Comparison of ENCODE assay signal across 2 cellular contexts in the genomic region with DNA sequence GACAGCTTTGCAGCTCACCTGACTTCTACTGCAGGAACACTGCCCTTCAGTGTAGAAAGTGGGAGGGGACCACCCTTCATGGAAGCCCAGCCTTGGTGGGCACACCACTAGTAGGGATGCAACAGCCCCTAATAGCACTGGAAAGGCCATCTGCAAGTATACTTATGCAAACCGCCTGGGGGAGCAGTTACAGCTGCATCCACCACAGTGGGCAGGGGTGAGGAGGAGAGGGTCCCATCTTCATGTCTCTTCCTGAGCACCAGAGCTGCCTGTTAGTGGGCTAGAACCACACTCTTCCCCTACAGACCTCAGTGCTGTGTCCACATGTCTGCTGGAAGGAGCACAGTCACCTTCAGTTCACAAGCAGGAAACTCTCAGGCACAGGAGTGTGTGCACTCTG.
A peak's percentile ranks its signal among the peaks of the same experiment; 100 is the strongest.
TF ChIP-seq lines count a peak whose summit lies in the region.

No MANE protein-coding gene starts in this region.

TF ChIP-seq in HepG2, 621 proteins besides CTCF, POLR2A, EP300 and RAD21 (continued from another document):
- TF ChIP-seq SNAPC2 (CRISPR knock-in tag; IDR thresholded peaks at IDR 0.05) (no peak), ZNF20 (CRISPR knock-in tag; IDR thresholded peaks at IDR 0.05) (no peak), ZSCAN25 (CRISPR knock-in tag; IDR thresholded peaks at IDR 0.05) (0 out of 2 replicates have a peak, but pooled peaks have one; percentile 54)
- TF ChIP-seq, protein P1, sequence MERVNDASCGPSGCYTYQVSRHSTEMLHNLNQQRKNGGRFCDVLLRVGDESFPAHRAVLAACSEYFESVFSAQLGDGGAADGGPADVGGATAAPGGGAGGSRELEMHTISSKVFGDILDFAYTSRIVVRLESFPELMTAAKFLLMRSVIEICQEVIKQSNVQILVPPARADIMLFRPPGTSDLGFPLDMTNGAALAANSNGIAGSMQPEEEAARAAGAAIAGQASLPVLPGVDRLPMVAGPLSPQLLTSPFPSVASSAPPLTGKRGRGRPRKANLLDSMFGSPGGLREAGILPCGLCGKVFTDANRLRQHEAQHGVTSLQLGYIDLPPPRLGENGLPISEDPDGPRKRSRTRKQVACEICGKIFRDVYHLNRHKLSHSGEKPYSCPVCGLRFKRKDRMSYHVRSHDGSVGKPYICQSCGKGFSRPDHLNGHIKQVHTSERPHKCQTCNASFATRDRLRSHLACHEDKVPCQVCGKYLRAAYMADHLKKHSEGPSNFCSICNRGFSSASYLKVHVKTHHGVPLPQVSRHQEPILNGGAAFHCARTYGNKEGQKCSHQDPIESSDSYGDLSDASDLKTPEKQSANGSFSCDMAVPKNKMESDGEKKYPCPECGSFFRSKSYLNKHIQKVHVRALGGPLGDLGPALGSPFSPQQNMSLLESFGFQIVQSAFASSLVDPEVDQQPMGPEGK (CRISPR knock-in tag; IDR thresholded peaks at IDR 0.05), result no peak
TF ChIP-seq in HepG2: peak in this region for 1.

TF ChIP-seq in WTC11, 78 proteins besides CTCF, POLR2A, EP300 and RAD21 (continued from another document):
- TF ChIP-seq ZNF671 (CRISPR knock-in tag; IDR thresholded peaks at IDR 0.05) (no peak), FOXK1 (CRISPR knock-in tag; IDR thresholded peaks at IDR 0.05) (no peak), TEAD1 (CRISPR knock-in tag; IDR thresholded peaks at IDR 0.05) (no peak), EMX1 (CRISPR knock-in tag; IDR thresholded peaks at IDR 0.05) (no peak)
- TF ChIP-seq, protein P2, sequence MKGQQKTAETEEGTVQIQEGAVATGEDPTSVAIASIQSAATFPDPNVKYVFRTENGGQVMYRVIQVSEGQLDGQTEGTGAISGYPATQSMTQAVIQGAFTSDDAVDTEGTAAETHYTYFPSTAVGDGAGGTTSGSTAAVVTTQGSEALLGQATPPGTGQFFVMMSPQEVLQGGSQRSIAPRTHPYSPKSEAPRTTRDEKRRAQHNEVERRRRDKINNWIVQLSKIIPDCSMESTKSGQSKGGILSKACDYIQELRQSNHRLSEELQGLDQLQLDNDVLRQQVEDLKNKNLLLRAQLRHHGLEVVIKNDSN (CRISPR knock-in tag; IDR thresholded peaks at IDR 0.05), result no peak
